1 cellular context compared by ENCODE assay signal in genomic region chr18:50895350-50896045, GRCh38.
TF ChIP-seq lines count a peak whose summit lies in the region.

No MANE protein-coding gene starts in this region.

TF ChIP-seq in K562, 482 proteins besides CTCF, POLR2A, EP300 and RAD21 (continued from another document):
- TF ChIP-seq GTF3C2 (IDR thresholded peaks at IDR 0.05; ENCODE audit: borderline replicate concordance, extremely low read depth, insufficient read length) (no peak), ZNF134 (CRISPR knock-in tag; conservative IDR thresholded peaks at IDR 0.05) (no peak), ZNF444 (CRISPR knock-in tag; IDR thresholded peaks at IDR 0.05) (no peak), SAP30 (IDR thresholded peaks at IDR 0.05; ENCODE audit: borderline replicate concordance, insufficient read depth, low read depth, low read length, poor library complexity, severe bottlenecking) (no peak), SETDB1 (IDR thresholded peaks at IDR 0.05; ENCODE audit: low read length) (no peak), FOS (IDR thresholded peaks at IDR 0.05; ENCODE audit: extremely low read depth, insufficient read length) (no peak), GATA2 (CRISPR knock-in tag; IDR thresholded peaks at IDR 0.05) (no peak), NELFE (IDR thresholded peaks at IDR 0.05; ENCODE audit: insufficient read depth, insufficient read length) (no peak), ZNF584 (CRISPR knock-in tag; IDR thresholded peaks at IDR 0.05; ENCODE audit: low read depth) (no peak), ZNF311 (CRISPR knock-in tag; IDR thresholded peaks at IDR 0.05) (no peak), NCOA2 (IDR thresholded peaks at IDR 0.05; ENCODE audit: partially characterized antibody in 2 of 2) (no peak)
